In genomic region chr11:84420261-84420660, GRCh38 we compare ENCODE assay signal across 2 cellular contexts.
TF ChIP-seq lines count a peak whose summit lies in the region.

No MANE protein-coding gene starts in this region.

TF ChIP-seq in SK-N-SH treated with all-trans-retinoic acid at 6 μM for 48 hours, 23 proteins besides CTCF, POLR2A, EP300 and RAD21 (continued from another document):
- no peak for TF ChIP-seq POU6F1 (CRISPR knock-in tag; IDR thresholded peaks at IDR 0.05; ENCODE audit: borderline replicate concordance, low read depth)

TF ChIP-seq in SK-N-SH, 30 proteins besides CTCF, POLR2A, EP300 and RAD21 (continued from another document):
- TF ChIP-seq ZBTB33 (IDR thresholded peaks at IDR 0.05; ENCODE audit: borderline replicate concordance, low read depth) (no peak), GABPA (IDR thresholded peaks at IDR 0.05; ENCODE audit: low read depth) (no peak), YY1 (IDR thresholded peaks at IDR 0.05; ENCODE audit: low read depth) (no peak)
